In the genomic region with DNA sequence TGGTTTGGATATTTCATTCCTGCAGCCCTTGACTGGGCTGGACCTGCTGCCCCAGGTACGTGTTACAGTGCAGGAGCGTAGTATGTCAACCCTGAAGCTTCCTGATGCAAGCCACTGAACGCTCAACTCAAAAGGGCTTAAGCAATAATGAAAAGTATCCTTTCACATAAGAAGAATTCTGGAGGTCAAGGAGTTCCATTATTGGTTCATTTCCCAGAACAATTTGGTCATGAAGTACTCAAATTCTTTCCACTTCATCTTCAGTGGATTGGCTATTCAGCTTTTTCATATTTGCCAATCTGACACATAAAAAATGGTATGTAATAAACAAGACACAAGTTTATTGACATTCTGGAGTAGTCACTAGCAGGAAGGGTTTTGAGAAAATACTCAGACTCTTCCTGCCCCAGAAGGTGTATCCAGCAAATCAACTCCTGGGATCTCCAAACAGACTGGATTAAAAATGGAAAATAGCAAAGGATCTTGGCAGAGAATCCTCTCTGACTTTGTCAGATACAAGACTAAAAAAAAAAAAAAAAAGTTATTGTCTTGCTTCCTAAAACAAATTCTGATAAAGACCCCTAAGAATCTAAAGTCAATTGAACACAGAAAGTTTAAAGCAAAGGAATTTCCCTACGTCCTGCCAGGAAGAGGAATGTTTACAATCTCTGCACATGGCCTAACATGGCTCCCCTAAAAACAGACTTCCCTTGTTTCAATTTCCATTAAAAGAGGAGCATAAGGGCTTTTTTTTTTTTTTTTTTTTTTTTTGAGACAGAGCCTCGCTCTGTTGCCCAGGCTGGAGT, we compare ENCODE assay signal across 14 cellular contexts. TPM values are rescaled to one million over a fixed set of nuclear protein-coding genes. Genes with fewer than 3 reads are reported as not detected.
DNase-seq lines count a peak whose midpoint lies in the region; ATAC-seq and TF ChIP-seq lines count a peak whose summit lies in the region.
"Had no signal": no experiment of that assay in that cellular context is flagged by ENCODE, and none has a peak within 500 bp of the region (broad histone marks: within the 10 kb centered on the region; RNA-seq: fewer than 3 reads in every experiment).

No MANE protein-coding gene starts in this region.

- WGBS in trophoblast cell (ENCODE audit: extremely low coverage, insufficient coverage, insufficient read length): no CpG with 5 or more reads among the region's 5 CpGs

- no peak overlapping the region for H2BK5ac ChIP-seq in trophoblast cell (ENCODE audit: low read depth, low read length, poor library complexity)

- H3K4me3 ChIP-seq in AG04450 (ENCODE audit: low read depth, low read length): no peak overlapping the region
- H3K4me3 ChIP-seq in RWPE2 (ENCODE audit: severe bottlenecking): no peak overlapping the region
- no peak overlapping the region for H3K4me3 ChIP-seq in fibroblast of pulmonary artery (replicated peaks; ENCODE audit: low read depth, low read length)
- H3K4me3 ChIP-seq in trophoblast cell (ENCODE audit: low read depth, low read length): no peak overlapping the region

- H3K4me1 ChIP-seq in RWPE2 (ENCODE audit: insufficient read depth, poor library complexity, severe bottlenecking) (no peaks in the 10 kb centered on the region), trophoblast cell (ENCODE audit: control insufficient read depth in 1 of 2, insufficient read depth in 2 of 2, low read length in 2 of 2) (no peaks in the 10 kb centered on the region)

- ATAC-seq in RWPE2 (ENCODE audit: low read depth) (peak; percentile 21; the same call in 1 of the 3 replicates), GM18907 (IDR thresholded peaks at IDR 0.05; ENCODE audit: unreplicated experiment) (no peak)

- CTCF ChIA-PET in AG04450 (lab: Charles Lee): interaction anchor here (0.5 to 3.3 kb wide), 3 partner anchors 11 to 56 kb away, joined by 4 to 16 read pairs (median 4); no protein-coding TSS in a partner anchor

- no peak overlapping the region for H3K18ac ChIP-seq in trophoblast cell (ENCODE audit: low read length)

- H3K9me3 Mint-ChIP-seq in nephron progenitor cell: peaks cover 17% of the 10 kb centered on the region
- H3K9me3 Mint-ChIP-seq: memory B cell had no signal

- no peak overlapping the region for H2AK5ac ChIP-seq in trophoblast cell (ENCODE audit: low read length)

- no peak overlapping the region for H3K9ac ChIP-seq in trophoblast cell (ENCODE audit: low read length)

- H3K4ac ChIP-seq in trophoblast cell (ENCODE audit: low read depth, low read length): no peak overlapping the region

- H3K23ac ChIP-seq in trophoblast cell (ENCODE audit: low read length): no peak overlapping the region

- peak; percentile 63 for DNase-seq in AG04450 (ENCODE audit: low read depth, low spot score)
- no peak for DNase-seq in RWPE2 (ENCODE audit: low spot score)
- DNase-seq in fibroblast of pulmonary artery (ENCODE audit: low read depth): peak; percentile 94
- peak; percentile 60 to 87 for DNase-seq in trophoblast cell
- no peak for DNase-seq in posterior vena cava (ENCODE audit: low spot score)
- no peak for DNase-seq in SKM-1 (lab: John Stamatoyannopoulos, UW; ENCODE audit: unreplicated experiment)
- DNase-seq in nephron progenitor cell: no peak
- DNase-seq: activated effector memory CD4-positive, alpha-beta T cell treated with anti-CD3 and anti-CD28 coated beads, Interleukin-2, amount 50 U/mL, for 16 hours; NCI-H2029 treated with DMSO at 0.1 percent for 48 hours; stimulated activated CD4-positive, alpha-beta T cell treated with anti-CD3 and anti-CD28 coated beads, Interleukin-4, amount 100 ng/mL, for 1 hour had no signal

- no peaks in the 10 kb centered on the region for H3K4me1 Mint-ChIP-seq in nephron progenitor cell
- H3K4me1 Mint-ChIP-seq: memory B cell had no signal

- H3K79me2 ChIP-seq in trophoblast cell (ENCODE audit: control insufficient read depth, insufficient read depth, low read length, poor library complexity): no peaks in the 10 kb centered on the region

- H4K8ac ChIP-seq in trophoblast cell (ENCODE audit: low read depth, low read length): no peak overlapping the region

- H3K36me3 Mint-ChIP-seq in nephron progenitor cell (ENCODE audit: low read depth): no peaks in the 10 kb centered on the region
- H3K36me3 Mint-ChIP-seq: CD14-positive monocyte, memory B cell had no signal

- H3K27me3 Mint-ChIP-seq in nephron progenitor cell (ENCODE audit: low read depth, poor library complexity): peaks cover 20% of the 10 kb centered on the region
- H3K27me3 Mint-ChIP-seq: memory B cell had no signal

- POLR2A ChIA-PET in AG04450 (lab: Yijun Ruan, JAX): interaction anchor here (0.6 to 1.6 kb wide), 3 partner anchors 9 to 38 kb away, joined by 3 to 5 read pairs (median 4); no protein-coding TSS in a partner anchor

- no peak overlapping the region for H4K91ac ChIP-seq in trophoblast cell (ENCODE audit: low read depth, low read length)

- H2BK12ac ChIP-seq in trophoblast cell (ENCODE audit: low read length): no peak overlapping the region

- H3K79me1 ChIP-seq in trophoblast cell (ENCODE audit: low read length): no peaks in the 10 kb centered on the region

- no peak overlapping the region for H2BK120ac ChIP-seq in trophoblast cell (ENCODE audit: insufficient read depth, low read length, poor library complexity)

- intact Hi-C loops in posterior vena cava (cut with DNase I): loop anchor here in 1 of 2 donors (5.0 kb wide), 1 partner anchor 36 kb away; the partner anchor contains the start of gene WSB1

- no peak overlapping the region for H3K4me3 Mint-ChIP-seq in nephron progenitor cell
- H3K4me3 Mint-ChIP-seq: CD14-positive monocyte, memory B cell had no signal

- no peak overlapping the region for H3K27ac Mint-ChIP-seq in nephron progenitor cell
- H3K27ac Mint-ChIP-seq: memory B cell had no signal

- peak overlapping the region; percentile 73 for H3K27ac ChIP-seq in AG04450 (ENCODE audit: low read depth, low read length)
- H3K27ac ChIP-seq in RWPE2 (ENCODE audit: poor library complexity, severe bottlenecking): no peak overlapping the region
- H3K27ac ChIP-seq in trophoblast cell (ENCODE audit: low read depth, low read length): no peak overlapping the region
- H3K27ac ChIP-seq: RWPE1 had no signal

- no peak overlapping the region for H2AFZ ChIP-seq in trophoblast cell (ENCODE audit: insufficient read depth, low read length, poor library complexity)

- H3K36me3 ChIP-seq in RWPE2 (ENCODE audit: low read depth) (no peaks in the 10 kb centered on the region), trophoblast cell (ENCODE audit: control insufficient read depth in 1 of 2, insufficient read depth in 2 of 2, low read length in 2 of 2) (no peaks in the 10 kb centered on the region)

- no peak overlapping the region for H4K12ac ChIP-seq in trophoblast cell (ENCODE audit: low read depth, low read length)

- no peak overlapping the region for H3K4me2 ChIP-seq in trophoblast cell (ENCODE audit: low read length)

- no peaks in the 10 kb centered on the region for H3K9me3 ChIP-seq in AG04450 (ENCODE audit: control insufficient read depth, insufficient read depth, low read length)
- H3K9me3 ChIP-seq in RWPE2 (ENCODE audit: severe bottlenecking): no peaks in the 10 kb centered on the region
- no peaks in the 10 kb centered on the region for H3K9me3 ChIP-seq in trophoblast cell (ENCODE audit: insufficient read depth, low read depth, low read length)

- no peaks in the 10 kb centered on the region for H3K27me3 ChIP-seq in AG04450 (ENCODE audit: control insufficient read depth, insufficient read depth, low read length)
- H3K27me3 ChIP-seq in RWPE2 (ENCODE audit: insufficient read depth, poor library complexity, severe bottlenecking): no peaks in the 10 kb centered on the region
- no peaks in the 10 kb centered on the region for H3K27me3 ChIP-seq in trophoblast cell (ENCODE audit: insufficient read depth, low read length)

- no peak overlapping the region for H3K14ac ChIP-seq in trophoblast cell (ENCODE audit: low read length)

- TF ChIP-seq CTCF in AG04450 (IDR thresholded peaks at IDR 0.05; ENCODE audit: low read depth, low read length) (no peak), RWPE2 (IDR thresholded peaks at IDR 0.05; ENCODE audit: poor library complexity, severe bottlenecking) (no peak), fibroblast of pulmonary artery (IDR thresholded peaks at IDR 0.05; ENCODE audit: low read length, missing control alignments) (no peak), nephron progenitor cell (IDR thresholded peaks at IDR 0.05) (no peak)

RNA-seq across cellular contexts. Expression of gene WSB1, which starts 37.5 kb away (rescaled TPM):
- 156 and 204 TPM in 2 replicates for polyA plus RNA-seq in AG04450 (2011; rRNA removed)
- polyA minus RNA-seq in AG04450 (2011; rRNA and poly(A)+ RNA removed): 68.6 and 71.8 TPM in 2 replicates
- polyA plus RNA-seq in trophoblast cell (2013): 193 and 206 TPM in 2 replicates
- 100 to 1,000 TPM; 206 to 227 TPM for total RNA-seq in posterior vena cava

Comparison
In these comparisons a context has a peak if more than half of its experiments do, and no peak if none do; other contexts are left out.
1. DNase-seq: peak in AG04450 (single experiment), fibroblast of pulmonary artery (single experiment) and trophoblast cell (2 of 2); none in RWPE2 (single experiment), posterior vena cava (single experiment), SKM-1 (single experiment) and nephron progenitor cell (single experiment).